Comparison of ENCODE assay signal across 1 cellular context in genomic region chr12:122076743-122077495, GRCh38.
TF ChIP-seq lines count a peak whose summit lies in the region.

No MANE protein-coding gene starts in this region.

TF ChIP-seq in HepG2, 621 proteins besides CTCF, POLR2A, EP300 and RAD21 (continued from another document and continues in another):
- TF ChIP-seq THAP8 (CRISPR knock-in tag; IDR thresholded peaks at IDR 0.05; ENCODE audit: borderline replicate concordance) (no peak), SIX4 (CRISPR knock-in tag; IDR thresholded peaks at IDR 0.05) (no peak), CCDC6 (CRISPR knock-in tag; IDR thresholded peaks at IDR 0.05) (no peak), ZNF317 (CRISPR knock-in tag; IDR thresholded peaks at IDR 0.05) (no peak), ZNF672 (CRISPR knock-in tag; IDR thresholded peaks at IDR 0.05) (no peak), DRAP1 (CRISPR knock-in tag; IDR thresholded peaks at IDR 0.05) (no peak), ZNF740 (CRISPR knock-in tag; IDR thresholded peaks at IDR 0.05) (no peak), ZNF879 (CRISPR knock-in tag; IDR thresholded peaks at IDR 0.05) (no peak), ZKSCAN8 (CRISPR knock-in tag; IDR thresholded peaks at IDR 0.05; ENCODE audit: borderline replicate concordance) (no peak), ZNF574 (CRISPR knock-in tag; IDR thresholded peaks at IDR 0.05) (0 out of 2 replicates have a peak, but pooled peaks have one; percentile 10), ZNF646 (CRISPR knock-in tag; IDR thresholded peaks at IDR 0.05) (no peak), PRPF4 (IDR thresholded peaks at IDR 0.05; ENCODE audit: low read depth, low read length, poor library complexity, severe bottlenecking) (no peak), ZNF33B (CRISPR knock-in tag; IDR thresholded peaks at IDR 0.05) (no peak), ATF5 (CRISPR knock-in tag; IDR thresholded peaks at IDR 0.05; ENCODE audit: low read depth) (no peak), ZBTB46 (CRISPR knock-in tag; IDR thresholded peaks at IDR 0.05; ENCODE audit: borderline replicate concordance) (no peak), TRIM22 (IDR thresholded peaks at IDR 0.05) (no peak), ZNF350 (CRISPR knock-in tag; IDR thresholded peaks at IDR 0.05; ENCODE audit: borderline replicate concordance, low read depth) (no peak), ZNF282 (IDR thresholded peaks at IDR 0.05; ENCODE audit: partially characterized antibody) (no peak), IRX3 (CRISPR knock-in tag; IDR thresholded peaks at IDR 0.05; ENCODE audit: borderline replicate concordance, low read depth) (no peak), ZSCAN21 (CRISPR knock-in tag; IDR thresholded peaks at IDR 0.05; ENCODE audit: borderline replicate concordance) (peak; percentile 52; the same call in 1 of the 2 replicates), ZNF264 (CRISPR knock-in tag; IDR thresholded peaks at IDR 0.05) (0 out of 2 replicates have a peak, but pooled peaks have one; percentile 34), ZNF550 (CRISPR knock-in tag; IDR thresholded peaks at IDR 0.05; ENCODE audit: borderline replicate concordance) (no peak), AGO2 (optimal IDR thresholded peaks at IDR 0.05; ENCODE audit: low read depth, low read length) (no peak), ZUFSP (CRISPR knock-in tag; IDR thresholded peaks at IDR 0.05; ENCODE audit: borderline replicate concordance) (no peak), MLXIP (CRISPR knock-in tag; IDR thresholded peaks at IDR 0.05; ENCODE audit: borderline replicate concordance) (no peak), BRD4 (CRISPR knock-in tag; IDR thresholded peaks at IDR 0.05) (no peak), LBX2 (CRISPR knock-in tag; IDR thresholded peaks at IDR 0.05; ENCODE audit: borderline replicate concordance) (no peak), ZFX (CRISPR knock-in tag; IDR thresholded peaks at IDR 0.05; ENCODE audit: low read depth) (peak; percentile 46; the same call in 1 of the 2 replicates), GLI4 (CRISPR knock-in tag; IDR thresholded peaks at IDR 0.05; ENCODE audit: borderline replicate concordance) (no peak), HDAC6 (IDR thresholded peaks at IDR 0.05; ENCODE audit: low read depth, low read length) (no peak), FUBP1 (CRISPR knock-in tag; IDR thresholded peaks at IDR 0.05; ENCODE audit: borderline replicate concordance) (no peak), NFKB2 (CRISPR knock-in tag; IDR thresholded peaks at IDR 0.05; ENCODE audit: borderline replicate concordance) (no peak), YEATS2 (CRISPR knock-in tag; IDR thresholded peaks at IDR 0.05; ENCODE audit: borderline replicate concordance) (no peak), ZSCAN25 (CRISPR knock-in tag; IDR thresholded peaks at IDR 0.05) (no peak), ZBTB21 (CRISPR knock-in tag; IDR thresholded peaks at IDR 0.05) (no peak), TAF15 (IDR thresholded peaks at IDR 0.05; ENCODE audit: low read depth, low read length, poor library complexity, severe bottlenecking) (no peak), MLLT10 (CRISPR knock-in tag; IDR thresholded peaks at IDR 0.05) (no peak)
